ENCODE assay signal across 2 cellular contexts in the genomic region with DNA sequence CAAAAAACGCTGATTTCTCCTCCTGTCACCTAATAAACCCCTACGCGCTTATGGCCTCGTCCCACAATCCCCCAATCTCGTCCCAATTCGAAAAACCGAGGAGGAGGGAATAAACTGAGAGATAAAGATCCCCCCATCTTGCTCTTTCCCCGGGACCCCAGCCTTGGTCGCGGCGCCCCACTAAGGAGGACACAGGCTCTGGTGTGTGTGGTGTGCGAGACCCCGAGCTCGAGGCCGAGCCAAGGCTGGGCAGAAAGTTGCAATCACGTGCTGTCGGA.
TF ChIP-seq lines count a peak whose summit lies in the region.

No MANE protein-coding gene starts in this region.

TF ChIP-seq in SK-N-SH, 30 proteins besides CTCF, POLR2A, EP300 and RAD21 (continued from another document):
- TF ChIP-seq, protein P1, sequence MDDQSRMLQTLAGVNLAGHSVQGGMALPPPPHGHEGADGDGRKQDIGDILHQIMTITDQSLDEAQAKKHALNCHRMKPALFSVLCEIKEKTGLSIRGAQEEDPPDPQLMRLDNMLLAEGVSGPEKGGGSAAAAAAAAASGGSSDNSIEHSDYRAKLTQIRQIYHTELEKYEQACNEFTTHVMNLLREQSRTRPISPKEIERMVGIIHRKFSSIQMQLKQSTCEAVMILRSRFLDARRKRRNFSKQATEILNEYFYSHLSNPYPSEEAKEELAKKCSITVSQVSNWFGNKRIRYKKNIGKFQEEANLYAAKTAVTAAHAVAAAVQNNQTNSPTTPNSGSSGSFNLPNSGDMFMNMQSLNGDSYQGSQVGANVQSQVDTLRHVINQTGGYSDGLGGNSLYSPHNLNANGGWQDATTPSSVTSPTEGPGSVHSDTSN (IDR thresholded peaks at IDR 0.05): no peak
- TF ChIP-seq, protein P2, sequence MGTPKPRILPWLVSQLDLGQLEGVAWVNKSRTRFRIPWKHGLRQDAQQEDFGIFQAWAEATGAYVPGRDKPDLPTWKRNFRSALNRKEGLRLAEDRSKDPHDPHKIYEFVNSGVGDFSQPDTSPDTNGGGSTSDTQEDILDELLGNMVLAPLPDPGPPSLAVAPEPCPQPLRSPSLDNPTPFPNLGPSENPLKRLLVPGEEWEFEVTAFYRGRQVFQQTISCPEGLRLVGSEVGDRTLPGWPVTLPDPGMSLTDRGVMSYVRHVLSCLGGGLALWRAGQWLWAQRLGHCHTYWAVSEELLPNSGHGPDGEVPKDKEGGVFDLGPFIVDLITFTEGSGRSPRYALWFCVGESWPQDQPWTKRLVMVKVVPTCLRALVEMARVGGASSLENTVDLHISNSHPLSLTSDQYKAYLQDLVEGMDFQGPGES (IDR thresholded peaks at IDR 0.05; ENCODE audit: low read depth, low read length): no peak
- no peak for TF ChIP-seq CHD2 (IDR thresholded peaks at IDR 0.05; ENCODE audit: low read length, partially characterized antibody)
- TF ChIP-seq RFX5 (IDR thresholded peaks at IDR 0.05; ENCODE audit: low read length): no peak

TF ChIP-seq in SK-N-SH treated with all-trans-retinoic acid at 6 μM for 48 hours, 23 proteins besides CTCF, POLR2A, EP300 and RAD21 (continued from another document):
- TF ChIP-seq RARB (CRISPR knock-in tag; IDR thresholded peaks at IDR 0.05) (no peak), CSDC2 (CRISPR knock-in tag; IDR thresholded peaks at IDR 0.05) (no peak), ZFP30 (CRISPR knock-in tag; IDR thresholded peaks at IDR 0.05) (no peak), BACH2 (CRISPR knock-in tag; IDR thresholded peaks at IDR 0.05; ENCODE audit: borderline replicate concordance) (no peak), TCF4 (CRISPR knock-in tag; IDR thresholded peaks at IDR 0.05; ENCODE audit: borderline replicate concordance) (no peak), TOX (CRISPR knock-in tag; IDR thresholded peaks at IDR 0.05; ENCODE audit: borderline replicate concordance) (no peak), ZNF8 (CRISPR knock-in tag; IDR thresholded peaks at IDR 0.05) (no peak), ARNTL (CRISPR knock-in tag; IDR thresholded peaks at IDR 0.05; ENCODE audit: borderline replicate concordance, low read depth) (no peak), ISL1 (CRISPR knock-in tag; IDR thresholded peaks at IDR 0.05) (no peak), ZFP3 (CRISPR knock-in tag; IDR thresholded peaks at IDR 0.05) (no peak), ZC3H10 (CRISPR knock-in tag; IDR thresholded peaks at IDR 0.05) (no peak), SNAI2 (CRISPR knock-in tag; IDR thresholded peaks at IDR 0.05) (no peak), GLIS3 (CRISPR knock-in tag; IDR thresholded peaks at IDR 0.05) (no peak)
- TF ChIP-seq, protein P3, sequence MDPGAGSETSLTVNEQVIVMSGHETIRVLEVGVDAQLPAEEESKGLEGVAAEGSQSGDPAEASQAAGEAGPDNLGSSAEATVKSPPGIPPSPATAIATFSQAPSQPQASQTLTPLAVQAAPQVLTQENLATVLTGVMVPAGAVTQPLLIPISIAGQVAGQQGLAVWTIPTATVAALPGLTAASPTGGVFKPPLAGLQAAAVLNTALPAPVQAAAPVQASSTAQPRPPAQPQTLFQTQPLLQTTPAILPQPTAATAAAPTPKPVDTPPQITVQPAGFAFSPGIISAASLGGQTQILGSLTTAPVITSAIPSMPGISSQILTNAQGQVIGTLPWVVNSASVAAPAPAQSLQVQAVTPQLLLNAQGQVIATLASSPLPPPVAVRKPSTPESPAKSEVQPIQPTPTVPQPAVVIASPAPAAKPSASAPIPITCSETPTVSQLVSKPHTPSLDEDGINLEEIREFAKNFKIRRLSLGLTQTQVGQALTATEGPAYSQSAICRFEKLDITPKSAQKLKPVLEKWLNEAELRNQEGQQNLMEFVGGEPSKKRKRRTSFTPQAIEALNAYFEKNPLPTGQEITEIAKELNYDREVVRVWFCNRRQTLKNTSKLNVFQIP (CRISPR knock-in tag; IDR thresholded peaks at IDR 0.05; ENCODE audit: borderline replicate concordance, low read depth): no peak
- TF ChIP-seq, protein P4, sequence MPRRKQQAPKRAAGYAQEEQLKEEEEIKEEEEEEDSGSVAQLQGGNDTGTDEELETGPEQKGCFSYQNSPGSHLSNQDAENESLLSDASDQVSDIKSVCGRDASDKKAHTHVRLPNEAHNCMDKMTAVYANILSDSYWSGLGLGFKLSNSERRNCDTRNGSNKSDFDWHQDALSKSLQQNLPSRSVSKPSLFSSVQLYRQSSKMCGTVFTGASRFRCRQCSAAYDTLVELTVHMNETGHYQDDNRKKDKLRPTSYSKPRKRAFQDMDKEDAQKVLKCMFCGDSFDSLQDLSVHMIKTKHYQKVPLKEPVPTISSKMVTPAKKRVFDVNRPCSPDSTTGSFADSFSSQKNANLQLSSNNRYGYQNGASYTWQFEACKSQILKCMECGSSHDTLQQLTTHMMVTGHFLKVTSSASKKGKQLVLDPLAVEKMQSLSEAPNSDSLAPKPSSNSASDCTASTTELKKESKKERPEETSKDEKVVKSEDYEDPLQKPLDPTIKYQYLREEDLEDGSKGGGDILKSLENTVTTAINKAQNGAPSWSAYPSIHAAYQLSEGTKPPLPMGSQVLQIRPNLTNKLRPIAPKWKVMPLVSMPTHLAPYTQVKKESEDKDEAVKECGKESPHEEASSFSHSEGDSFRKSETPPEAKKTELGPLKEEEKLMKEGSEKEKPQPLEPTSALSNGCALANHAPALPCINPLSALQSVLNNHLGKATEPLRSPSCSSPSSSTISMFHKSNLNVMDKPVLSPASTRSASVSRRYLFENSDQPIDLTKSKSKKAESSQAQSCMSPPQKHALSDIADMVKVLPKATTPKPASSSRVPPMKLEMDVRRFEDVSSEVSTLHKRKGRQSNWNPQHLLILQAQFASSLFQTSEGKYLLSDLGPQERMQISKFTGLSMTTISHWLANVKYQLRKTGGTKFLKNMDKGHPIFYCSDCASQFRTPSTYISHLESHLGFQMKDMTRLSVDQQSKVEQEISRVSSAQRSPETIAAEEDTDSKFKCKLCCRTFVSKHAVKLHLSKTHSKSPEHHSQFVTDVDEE (CRISPR knock-in tag; IDR thresholded peaks at IDR 0.05): no peak
